Comparison of ENCODE assay signal across 9 cellular contexts in genomic region chr4:76194325-76194724, GRCh38. TPM values are rescaled to one million over a fixed set of nuclear protein-coding genes. Genes with fewer than 3 reads are reported as not detected.
DNase-seq lines count a peak whose midpoint lies in the region; ATAC-seq, FAIRE-seq and TF ChIP-seq lines count a peak whose summit lies in the region.
"Had no signal": no experiment of that assay in that cellular context is flagged by ENCODE, and none has a peak within 500 bp of the region (broad histone marks: within the 10 kb centered on the region; RNA-seq: fewer than 3 reads in every experiment).

No MANE protein-coding gene starts in this region.

- DNase-seq in HT1080 (ENCODE audit: low read depth) = peak; percentile 85
- DNase-seq in brain microvascular endothelial cell = peak; percentile 94
- peak in 1 of 2 donors; percentile 70 for DNase-seq in tibial artery
- DNase-seq in NCI-H526 (lab: John Stamatoyannopoulos, UW) = no peak
- DNase-seq in activated effector memory CD4-positive, alpha-beta T cell treated with Interleukin-2 at 50 U/mL for 16 hours = no peak
- DNase-seq in CD4-positive, alpha-beta T cell = no peak
- no peak for DNase-seq in NCI-H524 (lab: John Stamatoyannopoulos, UW)
- DNase-seq: mesendoderm had no signal

- peaks cover 27% of the 10 kb centered on the region for H3K4me1 Mint-ChIP-seq in CD4-positive, alpha-beta T cell (ENCODE audit: low read depth)

- no peaks in the 10 kb centered on the region for H3K9me3 ChIP-seq in tibial artery
- peaks cover 9% of the 10 kb centered on the region for H3K9me3 ChIP-seq in CD4-positive, alpha-beta T cell (ENCODE audit: control insufficient read depth, low read length)

- CTCF ChIA-PET in CD4-positive, alpha-beta T cell (lab: Charles Lee) = interaction anchor here (1.3 kb wide), 1 partner anchor 15 kb away, joined by 6 read pairs; no protein-coding TSS in a partner anchor

- H3K27me3 Mint-ChIP-seq in CD4-positive, alpha-beta T cell = no peaks in the 10 kb centered on the region

- in situ Hi-C loops in brain microvascular endothelial cell (cut with HindIII; ENCODE audit: low pct_ligation_motif_present, low sequenced_read_pairs) = no loop called here

- no peaks in the 10 kb centered on the region for H3K27me3 ChIP-seq in brain microvascular endothelial cell (replicated peaks)
- no peaks in the 10 kb centered on the region for H3K27me3 ChIP-seq in tibial artery
- H3K27me3 ChIP-seq in CD4-positive, alpha-beta T cell (ENCODE audit: control insufficient read depth, insufficient read depth, low read length) = no peaks in the 10 kb centered on the region

- H3K9me3 Mint-ChIP-seq in CD4-positive, alpha-beta T cell = peaks cover 4% of the 10 kb centered on the region

- FAIRE-seq in islet of Langerhans (lab: Jason Lieb, UNC) = peak; percentile 64

- H3K4me1 ChIP-seq in tibial artery = peaks cover 0 to 61% (median 38%) of the 10 kb centered on the region in 4 donors

- ATAC-seq in CD4-positive, alpha-beta T cell (ENCODE audit: poor library complexity) = no peak

- intact Hi-C loops in tibial artery (cut with DNase I; ENCODE audit: low total_unique reads) = no loop called here
- intact Hi-C loops in CD4-positive, alpha-beta T cell (cut with DNase I, micrococcal nuclease) = no loop called here

- no peak overlapping the region for H3K27ac Mint-ChIP-seq in CD4-positive, alpha-beta T cell

- TF ChIP-seq CTCF in brain microvascular endothelial cell (IDR thresholded peaks at IDR 0.05; ENCODE audit: low read depth, low read length, missing control alignments) = no peak
- no peak for TF ChIP-seq CTCF in tibial artery (IDR thresholded peaks at IDR 0.05)
- TF ChIP-seq CTCF in CD4-positive, alpha-beta T cell (IDR thresholded peaks at IDR 0.05) = no peak

- H3K4me3 ChIP-seq in brain microvascular endothelial cell (ENCODE audit: low read depth, low read length) (no peak overlapping the region), tibial artery (no peak overlapping the region)

- H3K36me3 ChIP-seq in brain microvascular endothelial cell (replicated peaks) (peaks cover 14% of the 10 kb centered on the region), tibial artery (peaks cover 12 to 45% (median 34%) of the 10 kb centered on the region in 3 donors)

- H3K36me3 Mint-ChIP-seq in CD4-positive, alpha-beta T cell (ENCODE audit: low read depth) = peaks cover 74% of the 10 kb centered on the region

- POLR2A ChIA-PET in CD4-positive, alpha-beta T cell (lab: Charles Lee) = no interaction called here

- no peak overlapping the region for H3K4me3 Mint-ChIP-seq in CD4-positive, alpha-beta T cell

- peak overlapping the region; percentile 82 for H3K27ac ChIP-seq in brain microvascular endothelial cell
- H3K27ac ChIP-seq in tibial artery = peak overlapping the region; percentile 50 to 68
- H3K27ac ChIP-seq in CD4-positive, alpha-beta T cell (ENCODE audit: low read depth, low read length) = no peak overlapping the region

RNA-seq across cellular contexts. Expression of gene SCARB2, which starts 19.3 kb away (rescaled TPM):
- 76.0 and 79.0 TPM in 2 replicates for total RNA-seq in HT1080 (2014; rRNA removed; shearing (Covaris generic))
- 70.8 and 87.9 TPM in 2 replicates for polyA plus RNA-seq in HT1080 (2015; cell fraction: cytosol; rRNA removed)
- 89.4 and 89.7 TPM in 2 replicates for polyA plus RNA-seq in HT1080 (2015; cell fraction: nucleus; rRNA removed)
- total RNA-seq in CD4-positive, alpha-beta T cell = 10 to 100 TPM; 34.4 to 36.0 TPM

RNA-seq across cellular contexts. Expression of gene NUP54, which starts 46.1 kb away (rescaled TPM):
- 59.5 and 63.9 TPM in 2 replicates for total RNA-seq in HT1080 (2014; rRNA removed; shearing (Covaris generic))
- 43.1 and 49.9 TPM in 2 replicates for polyA plus RNA-seq in HT1080 (2015; cell fraction: cytosol; rRNA removed)
- polyA plus RNA-seq in HT1080 (2015; cell fraction: nucleus; rRNA removed) = 85.3 and 102 TPM in 2 replicates
- total RNA-seq in CD4-positive, alpha-beta T cell = 100 to 1,000 TPM in 1 of 2 experiments, 10 to 100 TPM in 1; 94.1 to 108 TPM

RNA-seq across cellular contexts. Expression of gene FAM47E, which starts 57.2 kb away (rescaled TPM):
- total RNA-seq in HT1080 (2014; rRNA removed; shearing (Covaris generic)) = not detected in 2 replicates
- polyA plus RNA-seq in HT1080 (2015; cell fraction: cytosol; rRNA removed) = 0.26 and 0.91 TPM in 2 replicates
- 0.19 and 0.81 TPM in 2 replicates for polyA plus RNA-seq in HT1080 (2015; cell fraction: nucleus; rRNA removed)
- under 1 TPM; 0.34 to 0.74 TPM for total RNA-seq in CD4-positive, alpha-beta T cell

Comparison
In these comparisons a context has a peak if more than half of its experiments do, and no peak if none do; other contexts are left out.
1. DNase-seq: peak in HT1080 (single experiment) and brain microvascular endothelial cell (single experiment); none in NCI-H526 (0 of 2), activated effector memory CD4-positive, alpha-beta T cell treated with Interleukin-2 at 50 U/mL for 16 hours (single experiment), CD4-positive, alpha-beta T cell (0 of 10) and NCI-H524 (0 of 2).